ENCODE assay signal across 17 cellular contexts in the genomic region with DNA sequence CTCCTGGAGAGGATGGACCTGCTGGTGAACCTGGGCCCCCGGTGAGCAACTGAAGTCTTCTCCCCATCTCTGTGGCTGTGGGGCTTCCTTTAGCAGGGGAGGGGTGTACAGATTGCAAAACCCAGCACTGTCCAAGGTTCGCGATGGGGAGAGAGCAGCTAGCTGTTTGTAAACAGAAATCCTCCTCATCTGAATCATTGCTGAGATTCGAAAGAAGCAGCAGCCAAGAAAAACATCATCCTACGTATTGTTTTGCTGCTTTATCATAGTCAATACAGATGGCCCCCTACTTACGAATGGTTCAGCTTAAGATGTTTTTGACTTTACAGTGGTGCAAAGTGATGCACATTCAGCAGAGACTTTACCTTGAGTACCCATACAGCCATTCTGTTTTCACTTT.
DNase-seq lines count a peak whose midpoint lies in the region; ATAC-seq and TF ChIP-seq lines count a peak whose summit lies in the region.
"Had no signal": no experiment of that assay in that cellular context is flagged by ENCODE, and none has a peak within 500 bp of the region (broad histone marks: within the 10 kb centered on the region; RNA-seq: fewer than 3 reads in every experiment).

No MANE protein-coding gene starts in this region.

- H3K27ac ChIP-seq in osteoblast (ENCODE audit: low read depth, low read length) = no peak overlapping the region

- no peaks in the 10 kb centered on the region for H3K9me3 Mint-ChIP-seq in HFFc6

- no peaks in the 10 kb centered on the region for H3K27me3 ChIP-seq in osteoblast (ENCODE audit: insufficient read depth, low read length)

- H3K36me3 Mint-ChIP-seq in HFFc6 (ENCODE audit: low read depth) = no peaks in the 10 kb centered on the region

- peaks cover 37% of the 10 kb centered on the region for H3K4me1 ChIP-seq in osteoblast (ENCODE audit: insufficient read depth, low read length)

- no peaks in the 10 kb centered on the region; the same call in 1 of the 2 replicates for H3K27me3 Mint-ChIP-seq in HFFc6 (ENCODE audit: insufficient read depth)

- no peak overlapping the region for H3K4me3 Mint-ChIP-seq in HFFc6
- H3K4me3 Mint-ChIP-seq: CD14-positive monocyte had no signal

- no peaks in the 10 kb centered on the region for H3K79me2 ChIP-seq in osteoblast (ENCODE audit: insufficient read depth, low read length)

- H3K9me3 ChIP-seq in osteoblast (ENCODE audit: low read depth, low read length) = no peaks in the 10 kb centered on the region

- H3K27ac Mint-ChIP-seq in HFFc6 = no peak overlapping the region
- H3K27ac Mint-ChIP-seq: CD14-positive monocyte had no signal

- DNase-seq in HCEC 1CT (peak; percentile 13), amniotic epithelial cell (ENCODE audit: low read depth) (peak; percentile 84), fibroblast of gingiva (ENCODE audit: low read depth) (peak; percentile 7), osteoblast (ENCODE audit: insufficient read length, low spot score, missing footprints) (peak; percentile 87), hippocampal formation (lab: John Stamatoyannopoulos, UW) (no peak), HFFc6 (no peak)
- DNase-seq: AML-193; COR-L47; H7; MV-4-11; NCI-H1417; NCI-H187 treated with DMSO at 0.1 percent for 48 hours; NCI-H446; NK-92 treated with Interleukin-12 subunit alpha and Interleukin-12 subunit beta, amount 100 ng/mL, for 24 hours; SHP77 had no signal

- TF ChIP-seq CTCF in osteoblast (IDR thresholded peaks at IDR 0.05; ENCODE audit: extremely low read depth, low read depth, low read length) = no peak
- no peak for TF ChIP-seq CTCF in HFFc6 (IDR thresholded peaks at IDR 0.05)

- H2AFZ ChIP-seq in osteoblast (ENCODE audit: low read length) = no peak overlapping the region

- peak overlapping the region; percentile 20 for H3K4me2 ChIP-seq in osteoblast (ENCODE audit: insufficient read depth, low read length)

- H3K4me3 ChIP-seq in osteoblast (ENCODE audit: insufficient read depth, low read length) = no peak overlapping the region

- no peaks in the 10 kb centered on the region for H4K20me1 ChIP-seq in osteoblast (ENCODE audit: insufficient read depth, low read length)

- ATAC-seq in HG03139 (IDR thresholded peaks at IDR 0.05; ENCODE audit: unreplicated experiment) = no peak

- H3K4me1 Mint-ChIP-seq in HFFc6 (ENCODE audit: low read depth) = peaks cover 34% of the 10 kb centered on the region

- no peaks in the 10 kb centered on the region for H3K36me3 ChIP-seq in osteoblast (ENCODE audit: insufficient read depth, low read length)

Comparison
In these comparisons a context has a peak if more than half of its experiments do, and no peak if none do; other contexts are left out.
1. DNase-seq: peak in HCEC 1CT (single experiment), amniotic epithelial cell (single experiment), fibroblast of gingiva (single experiment) and osteoblast (single experiment); none in hippocampal formation (0 of 2) and HFFc6 (single experiment).